Comparison of ENCODE assay signal across 12 cellular contexts in the genomic region with DNA sequence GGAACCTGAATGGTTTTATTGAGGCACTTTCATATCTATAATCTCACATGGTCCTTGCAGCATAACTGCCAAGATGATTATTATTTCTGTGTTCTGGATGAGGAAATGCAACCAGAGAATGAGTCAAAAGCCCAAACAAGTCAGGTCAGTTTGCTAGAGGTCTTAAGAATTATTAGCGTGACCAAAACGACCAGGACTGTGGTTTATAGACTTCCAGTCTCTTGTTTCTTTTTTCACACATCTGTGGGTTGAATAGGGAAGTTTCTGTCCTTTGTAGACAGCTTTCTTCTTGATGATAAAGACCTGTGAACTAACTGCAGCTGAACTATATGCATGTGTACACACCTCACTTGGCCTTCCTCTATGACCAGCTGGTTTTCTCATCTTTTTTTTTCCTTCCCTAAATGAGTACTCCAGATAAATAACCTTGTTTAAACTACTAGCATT. TPM values are rescaled to one million over a fixed set of nuclear protein-coding genes. Genes with fewer than 3 reads are reported as not detected.
DNase-seq lines count a peak whose midpoint lies in the region; ATAC-seq and TF ChIP-seq lines count a peak whose summit lies in the region.
"Had no signal": no experiment of that assay in that cellular context is flagged by ENCODE, and none has a peak within 500 bp of the region (broad histone marks: within the 10 kb centered on the region; RNA-seq: fewer than 3 reads in every experiment).

No MANE protein-coding gene starts in this region.

- POLR2A ChIA-PET in PC-3 (lab: Charles Lee; ENCODE audit: unreplicated experiment) = no interaction called here

- no peak overlapping the region for H3K9ac ChIP-seq in PC-3 (ENCODE audit: low read length)

- DNase-seq in GM06990 (ENCODE audit: extremely low read depth, insufficient read length) = peak; percentile 78
- DNase-seq in PC-3 = peak; percentile 58
- DNase-seq in coronary artery (ENCODE audit: low spot score) = no peak
- DNase-seq in activated naive CD4-positive, alpha-beta T cell (lab: John Stamatoyannopoulos, UW) = no peak
- DNase-seq in Right ventricle myocardium superior = no peak
- DNase-seq in activated CD4-positive, alpha-beta T cell treated with anti-CD3 and anti-CD28 coated beads, Interleukin-2, amount 50 U/mL, for 48 hours = no peak
- DNase-seq: CD4-positive, CD25-positive, alpha-beta regulatory T cell; NCI-H774 had no signal

- no TSS peak for BruUV-seq in PC-3 (replicated peaks; lab: Mats Ljungman, UMichigan)

- ATAC-seq in GM19467 (IDR thresholded peaks at IDR 0.05; ENCODE audit: unreplicated experiment) (peak; percentile 87), HG03095 (IDR thresholded peaks at IDR 0.05; ENCODE audit: unreplicated experiment) (peak; percentile 93), PC-3 (no peak), Right ventricle myocardium superior (ENCODE audit: poor library complexity) (no peak)
- ATAC-seq: stimulated activated effector memory CD8-positive, alpha-beta T cell treated with anti-CD3 and anti-CD28 coated beads, Interleukin-12 subunit alpha, Interleukin-12 subunit beta, amount 100 ng/mL, for 72 hours had no signal

- H2AFZ ChIP-seq in PC-3 (ENCODE audit: low read length) = no peak overlapping the region

- CTCF ChIA-PET in PC-3 (lab: Charles Lee) = no interaction called here

- H3K79me2 ChIP-seq in PC-3 (ENCODE audit: low read length) = no peaks in the 10 kb centered on the region

- no peaks in the 10 kb centered on the region for H3K9me2 ChIP-seq in PC-3 (replicated peaks; ENCODE audit: low read length)

- TF ChIP-seq CTCF in GM06990 (IDR thresholded peaks at IDR 0.05; ENCODE audit: insufficient read depth, low read length, poor library complexity, severe bottlenecking) (no peak), PC-3 (conservative IDR thresholded peaks at IDR 0.05; ENCODE audit: low read depth, low read length) (no peak), coronary artery (IDR thresholded peaks at IDR 0.05) (no peak)

- intact Hi-C loops in PC-3 (cut with micrococcal nuclease) (no loop called here), Right ventricle myocardium superior (cut with DNase I) (no loop called here)

- H3K27ac ChIP-seq in PC-3 (ENCODE audit: low read length) = no peak overlapping the region
- H3K27ac ChIP-seq in coronary artery = no peak overlapping the region
- H3K27ac ChIP-seq: prostate gland had no signal

- no peaks in the 10 kb centered on the region for H3F3A ChIP-seq in PC-3 (ENCODE audit: low read length, unreplicated experiment)

- no peaks in the 10 kb centered on the region for H4K20me1 ChIP-seq in PC-3 (ENCODE audit: low read length)

- no peak overlapping the region for H3K4me2 ChIP-seq in PC-3 (ENCODE audit: low read length)

- H3K27me3 ChIP-seq in GM06990 (replicated peaks; ENCODE audit: control insufficient read depth, insufficient read depth, low read length) (no peaks in the 10 kb centered on the region), PC-3 (ENCODE audit: low read length) (peaks cover 29% of the 10 kb centered on the region)

- H3K4me3 ChIP-seq in GM06990 (replicated peaks; ENCODE audit: low read depth, low read length) (no peak overlapping the region), PC-3 (ENCODE audit: low read length) (no peak overlapping the region), coronary artery (no peak overlapping the region)
- H3K4me3 ChIP-seq: prostate gland had no signal

- H3K36me3 ChIP-seq in GM06990 (ENCODE audit: control insufficient read depth, insufficient read depth, low read length) (no peaks in the 10 kb centered on the region), PC-3 (ENCODE audit: low read depth, low read length) (no peaks in the 10 kb centered on the region)
- H3K36me3 ChIP-seq: prostate gland had no signal

- no peaks in the 10 kb centered on the region for H3K4me1 ChIP-seq in PC-3 (ENCODE audit: insufficient read depth, low read length)
- H3K4me1 ChIP-seq: prostate gland had no signal

- H3K9me3 ChIP-seq in PC-3 (ENCODE audit: low read length) = no peaks in the 10 kb centered on the region
- H3K9me3 ChIP-seq: prostate gland had no signal

RNA-seq across cellular contexts. Expression of gene ADAM23, which starts 13.9 kb away (rescaled TPM):
- total RNA-seq in PC-3 (2014; rRNA removed) (0.22 and 0.69 TPM in 2 replicates), Right ventricle myocardium superior (58.9 TPM)

Comparison
In these comparisons a context has a peak if more than half of its experiments do, and no peak if none do; other contexts are left out.
1. DNase-seq: peak in GM06990 (single experiment) and PC-3 (single experiment); none in coronary artery (single experiment), activated naive CD4-positive, alpha-beta T cell (0 of 4), Right ventricle myocardium superior (single experiment) and activated CD4-positive, alpha-beta T cell treated with anti-CD3 and anti-CD28 coated beads, Interleukin-2, amount 50 U/mL, for 48 hours (0 of 2).
2. ATAC-seq: peak in GM19467 (single experiment) and HG03095 (single experiment); none in PC-3 (single experiment) and Right ventricle myocardium superior (single experiment).
3. RNA of gene ADAM23, which starts 13.9 kb away (total RNA-seq): 58.9 TPM in Right ventricle myocardium superior (single experiment); 0.22 to 0.69 TPM in PC-3; every median in the first group is over 10 times any median in the second.